In genomic region chr18:44870631-44871502, GRCh38 we compare ENCODE assay signal across 13 cellular contexts.
DNase-seq lines count a peak whose midpoint lies in the region; ATAC-seq and TF ChIP-seq lines count a peak whose summit lies in the region.
"Had no signal": no experiment of that assay in that cellular context is flagged by ENCODE, and none has a peak within 500 bp of the region (broad histone marks: within the 10 kb centered on the region; RNA-seq: fewer than 3 reads in every experiment).

No MANE protein-coding gene starts in this region.

- H3K14ac ChIP-seq in mesenchymal stem cell (ENCODE audit: low read length in 2 of 2): no peak overlapping the region

- H3K36me3 ChIP-seq in MM.1S (replicated peaks; ENCODE audit: insufficient read depth, low read length) (no peaks in the 10 kb centered on the region), Caco-2 (ENCODE audit: control insufficient read depth, insufficient read depth, low read length) (no peaks in the 10 kb centered on the region), mesenchymal stem cell (ENCODE audit: control insufficient read depth in 1 of 2, insufficient read depth in 2 of 2, low read depth in 1 of 2, low read length in 2 of 2) (peaks cover 4 to 35% of the 10 kb centered on the region in 2 experiments)

- H2AFZ ChIP-seq in MM.1S (ENCODE audit: low read length) (no peak overlapping the region), mesenchymal stem cell (ENCODE audit: low read depth, low read length) (no peak overlapping the region)

- H2BK120ac ChIP-seq in mesenchymal stem cell (ENCODE audit: low read depth, low read length): no peak overlapping the region

- H3K27me3 Mint-ChIP-seq in osteocyte (ENCODE audit: unreplicated experiment) (no peaks in the 10 kb centered on the region), Caco-2 (ENCODE audit: insufficient read depth, unreplicated experiment) (no peaks in the 10 kb centered on the region)

- no peak overlapping the region for H2BK15ac ChIP-seq in mesenchymal stem cell (ENCODE audit: low read depth, poor library complexity, severe bottlenecking)

- 88% methylated on average over 5 of the region's 11 CpGs for WGBS in mesenchymal stem cell

- no peak overlapping the region for H2AK5ac ChIP-seq in mesenchymal stem cell (ENCODE audit: low read length, severe bottlenecking)

- POLR2A ChIA-PET in Caco-2 (lab: Charles Lee): no interaction called here

- peaks cover 38% of the 10 kb centered on the region for H3K79me2 ChIP-seq in MM.1S (ENCODE audit: low read length)

- peak overlapping the region; percentile 7; the same call in 1 of the 2 replicates for H3K9ac ChIP-seq in MM.1S (ENCODE audit: low read length)
- no peak overlapping the region for H3K9ac ChIP-seq in mesenchymal stem cell (ENCODE audit: low read length)

- CTCF ChIA-PET in Caco-2 (lab: Charles Lee): no interaction called here

- peak; percentile 27 for TF ChIP-seq CTCF in MM.1S (IDR thresholded peaks at IDR 0.05; ENCODE audit: low read length)
- TF ChIP-seq CTCF in osteocyte (IDR thresholded peaks at IDR 0.05): peak; percentile 46
- TF ChIP-seq CTCF in Caco-2 (IDR thresholded peaks at IDR 0.05; ENCODE audit: insufficient read depth in 1 of 2, low read depth in 1 of 2, low read length in 1 of 2, severe bottlenecking in 1 of 2, unreplicated experiment in 1 of 2): no peak

- H2BK12ac ChIP-seq in mesenchymal stem cell (ENCODE audit: low read length in 2 of 2): no peak overlapping the region

- BruUV-seq in Caco-2 (replicated peaks; lab: Mats Ljungman, UMichigan): no TSS peak

- H3K4me2 ChIP-seq in MM.1S (ENCODE audit: low read depth, low read length): peak overlapping the region; percentile 26
- no peak overlapping the region for H3K4me2 ChIP-seq in mesenchymal stem cell (ENCODE audit: low read length, poor library complexity, severe bottlenecking)

- H3K4me1 ChIP-seq in MM.1S (ENCODE audit: low read length) (peaks cover 29% of the 10 kb centered on the region), Caco-2 (no peaks in the 10 kb centered on the region), mesenchymal stem cell (ENCODE audit: control insufficient read depth, insufficient read depth, low read depth, low read length) (no peaks in the 10 kb centered on the region)

- H3K4me3 ChIP-seq in MM.1S (ENCODE audit: low read length) (no peak overlapping the region), Caco-2 (ENCODE audit: low read depth, low read length) (no peak overlapping the region), mesenchymal stem cell (ENCODE audit: insufficient read depth in 1 of 2, low read depth in 1 of 2, low read length in 2 of 2) (no peak overlapping the region)
- H3K4me3 ChIP-seq: lung had no signal

- no peaks in the 10 kb centered on the region for H3K27me3 ChIP-seq in MM.1S (replicated peaks; ENCODE audit: insufficient read depth, low read length)
- H3K27me3 ChIP-seq in Caco-2 (replicated peaks; ENCODE audit: control insufficient read depth, insufficient read depth, low read length): no peaks in the 10 kb centered on the region
- no peaks in the 10 kb centered on the region for H3K27me3 ChIP-seq in mesenchymal stem cell (ENCODE audit: control insufficient read depth in 1 of 2, insufficient read depth in 1 of 2, low read length in 2 of 2)

- no peaks in the 10 kb centered on the region for H3K9me2 ChIP-seq in MM.1S (replicated peaks; ENCODE audit: insufficient read depth, low read length)

- H3K27ac Mint-ChIP-seq in osteocyte (ENCODE audit: unreplicated experiment) (peak overlapping the region; percentile 81), Caco-2 (ENCODE audit: unreplicated experiment) (no peak overlapping the region)

- H3K18ac ChIP-seq in mesenchymal stem cell (ENCODE audit: low read depth in 1 of 2, low read length in 2 of 2): no peak overlapping the region

- H3K36me3 Mint-ChIP-seq in osteocyte (ENCODE audit: unreplicated experiment) (peaks cover 32% of the 10 kb centered on the region), Caco-2 (ENCODE audit: insufficient read depth, unreplicated experiment) (no peaks in the 10 kb centered on the region)

- no peak overlapping the region for H3K4ac ChIP-seq in mesenchymal stem cell (ENCODE audit: low read depth in 1 of 2, low read length in 2 of 2)

- H4K8ac ChIP-seq in mesenchymal stem cell (ENCODE audit: low read length): no peak overlapping the region

- H4K20me1 ChIP-seq in MM.1S (ENCODE audit: insufficient read depth, low read length): no peaks in the 10 kb centered on the region

- peaks cover 52% of the 10 kb centered on the region for H3K4me1 Mint-ChIP-seq in osteocyte (ENCODE audit: unreplicated experiment)
- H3K4me1 Mint-ChIP-seq in Caco-2 (ENCODE audit: low read depth, unreplicated experiment): no peaks in the 10 kb centered on the region

- no peak overlapping the region for H3K23ac ChIP-seq in mesenchymal stem cell (ENCODE audit: low read length in 2 of 2)

- peak overlapping the region; percentile 71 for H3K27ac ChIP-seq in MM.1S (ENCODE audit: low read length)
- H3K27ac ChIP-seq in mesenchymal stem cell (ENCODE audit: low read length, poor library complexity, severe bottlenecking): no peak overlapping the region
- H3K27ac ChIP-seq: RWPE1 had no signal

- no peaks in the 10 kb centered on the region for H3K9me3 ChIP-seq in MM.1S (replicated peaks; ENCODE audit: insufficient read depth, low read length)
- no peaks in the 10 kb centered on the region for H3K9me3 ChIP-seq in Caco-2
- H3K9me3 ChIP-seq in mesenchymal stem cell (ENCODE audit: control insufficient read depth, low read length): no peaks in the 10 kb centered on the region

- H3F3A ChIP-seq in MM.1S (ENCODE audit: insufficient read depth, low read length): peaks cover 17% of the 10 kb centered on the region

- peak; percentile 45 for DNase-seq in MM.1S
- DNase-seq in osteocyte (ENCODE audit: extremely low spot score, unreplicated experiment): no peak
- DNase-seq in HT-29 (ENCODE audit: low spot score): no peak
- no peak for DNase-seq in stimulated activated CD4-positive, alpha-beta T cell treated with anti-CD3 and anti-CD28 coated beads, Interleukin-15, amount 100 ng/mL, for 24 hours
- DNase-seq in Caco-2: no peak
- no peak for DNase-seq in mesenchymal stem cell
- DNase-seq: activated T-cell treated with anti-CD3 and anti-CD28 coated beads for 4 hours; NCI-H510A treated with DMSO at 0.1 percent for 48 hours; stimulated activated CD4-positive, alpha-beta T cell treated with anti-CD3 and anti-CD28 coated beads, Interleukin-4, amount 100 ng/mL, for 1 hour had no signal

- H3K9me3 Mint-ChIP-seq in osteocyte (ENCODE audit: unreplicated experiment): no peaks in the 10 kb centered on the region
- H3K9me3 Mint-ChIP-seq in Caco-2 (ENCODE audit: unreplicated experiment): no peaks in the 10 kb centered on the region

- intact Hi-C loops in Caco-2 (cut with micrococcal nuclease; ENCODE audit: unreplicated experiment): no loop called here

- H4K91ac ChIP-seq in mesenchymal stem cell (ENCODE audit: low read length): no peak overlapping the region

- H2BK5ac ChIP-seq in mesenchymal stem cell (ENCODE audit: low read depth, low read length, poor library complexity, severe bottlenecking): no peak overlapping the region

- ATAC-seq in GM18870 (IDR thresholded peaks at IDR 0.05; ENCODE audit: unreplicated experiment) (peak; percentile 34), HG02642 (IDR thresholded peaks at IDR 0.05; ENCODE audit: poor library complexity, unreplicated experiment) (peak; percentile 47)

- H3K79me1 ChIP-seq in mesenchymal stem cell (replicated peaks; ENCODE audit: low read length, poor library complexity, severe bottlenecking): peaks cover 6% of the 10 kb centered on the region

- peak overlapping the region; percentile 15 for H3K4me3 Mint-ChIP-seq in osteocyte (ENCODE audit: unreplicated experiment)
- H3K4me3 Mint-ChIP-seq in Caco-2 (ENCODE audit: unreplicated experiment): no peak overlapping the region

Comparison
In these comparisons a context has a peak if more than half of its experiments do, and no peak if none do; other contexts are left out.
1. CTCF ChIP-seq: peak in MM.1S (single experiment) and osteocyte (single experiment); none in Caco-2 (0 of 2).